Comparison of ENCODE assay signal across 9 cellular contexts in the genomic region with DNA sequence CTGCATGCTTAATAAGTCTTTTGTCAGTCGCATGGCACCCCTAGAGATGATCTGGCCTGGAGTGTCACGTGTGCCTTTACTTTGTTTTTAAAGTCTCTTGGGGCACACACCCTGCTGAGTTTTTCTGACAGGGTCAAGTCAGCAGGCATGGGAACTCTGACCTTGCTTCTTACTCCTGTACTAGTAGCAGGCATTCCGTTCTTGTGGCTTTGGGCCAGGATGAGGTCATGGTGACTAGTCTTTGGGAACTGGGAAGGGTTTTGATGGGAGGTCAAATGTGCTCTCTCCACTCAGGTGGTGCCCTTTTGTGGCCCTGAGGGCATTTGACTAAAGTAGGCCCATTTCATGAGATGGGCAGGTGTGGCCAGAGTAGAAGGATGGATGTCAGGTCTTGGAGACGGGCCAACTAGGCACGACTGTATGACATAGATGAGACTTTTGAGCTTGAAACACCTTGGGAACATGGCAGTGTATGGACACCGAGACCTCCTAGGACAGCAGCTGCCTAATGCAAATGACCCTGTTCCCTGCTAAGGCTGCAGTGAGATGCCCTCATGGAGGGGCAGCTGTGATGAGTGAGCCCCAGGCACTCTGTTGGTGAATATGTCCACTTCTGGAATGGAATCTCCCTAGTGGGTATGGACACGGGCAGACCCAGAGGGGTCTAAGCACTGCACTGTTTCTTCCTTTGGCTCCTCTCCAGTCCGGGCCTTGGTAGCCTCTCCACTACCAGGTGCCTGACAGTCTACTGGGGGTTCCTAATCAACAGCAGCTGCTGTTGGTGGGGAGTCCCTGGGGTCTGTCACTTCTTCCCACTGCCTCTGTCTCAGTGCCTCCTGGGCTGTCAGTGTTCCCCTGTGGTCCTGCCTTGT. TPM values are rescaled to one million over a fixed set of nuclear protein-coding genes. Genes with fewer than 3 reads are reported as not detected.
DNase-seq lines count a peak whose midpoint lies in the region; ATAC-seq, FAIRE-seq and TF ChIP-seq lines count a peak whose summit lies in the region.
"Had no signal": no experiment of that assay in that cellular context is flagged by ENCODE, and none has a peak within 500 bp of the region (broad histone marks: within the 10 kb centered on the region; RNA-seq: fewer than 3 reads in every experiment).

No MANE protein-coding gene starts in this region.

- ATAC-seq in GM19455 (IDR thresholded peaks at IDR 0.05; ENCODE audit: unreplicated experiment) (no peak), HG02852 (IDR thresholded peaks at IDR 0.05; ENCODE audit: unreplicated experiment) (no peak)

- peaks cover 53% of the 10 kb centered on the region for H3K36me3 Mint-ChIP-seq in activated naive CD4-positive, alpha-beta T cell treated with anti-CD3 and anti-CD28 coated beads for 36 hours (ENCODE audit: low read depth)

- no peak overlapping the region for H3K4me3 Mint-ChIP-seq in activated naive CD4-positive, alpha-beta T cell treated with anti-CD3 and anti-CD28 coated beads for 36 hours
- H3K4me3 Mint-ChIP-seq: brain had no signal

- no peak overlapping the region for H3K27ac Mint-ChIP-seq in activated naive CD4-positive, alpha-beta T cell treated with anti-CD3 and anti-CD28 coated beads for 36 hours

- TF ChIP-seq CTCF in LNCaP clone FGC (IDR thresholded peaks at IDR 0.05; ENCODE audit: control insufficient read depth, extremely low read depth, insufficient read depth), result no peak
- TF ChIP-seq CTCF in bronchial epithelial cell (IDR thresholded peaks at IDR 0.05; ENCODE audit: insufficient read depth, low read length, severe bottlenecking), result peak; percentile 62

- H3K27me3 Mint-ChIP-seq in activated naive CD4-positive, alpha-beta T cell treated with anti-CD3 and anti-CD28 coated beads for 36 hours (ENCODE audit: low read depth), result no peaks in the 10 kb centered on the region

- H3K4me1 Mint-ChIP-seq in activated naive CD4-positive, alpha-beta T cell treated with anti-CD3 and anti-CD28 coated beads for 36 hours (ENCODE audit: low read depth), result peaks cover 2% of the 10 kb centered on the region

- no peak for FAIRE-seq in bronchial epithelial cell (lab: Jason Lieb, UNC)

- CTCF ChIA-PET in activated naive CD4-positive, alpha-beta T cell treated with anti-CD3 and anti-CD28 coated beads for 36 hours (lab: Charles Lee), result no interaction called here

- no peaks in the 10 kb centered on the region for H3K27me3 ChIP-seq in bronchial epithelial cell (ENCODE audit: control insufficient read depth, insufficient read depth, low read length)

- H3K4me3 ChIP-seq in LNCaP clone FGC (ENCODE audit: low read depth, low read length) (no peak overlapping the region), bronchial epithelial cell (ENCODE audit: low read depth, low read length) (no peak overlapping the region)

- H3K9me3 Mint-ChIP-seq in activated naive CD4-positive, alpha-beta T cell treated with anti-CD3 and anti-CD28 coated beads for 36 hours, result no peaks in the 10 kb centered on the region
- H3K9me3 Mint-ChIP-seq: brain had no signal

- H3K36me3 ChIP-seq in bronchial epithelial cell (ENCODE audit: control insufficient read depth, insufficient read depth, low read length), result peaks cover 7% of the 10 kb centered on the region

- DNase-seq in COLO829 (ENCODE audit: low spot score) (peak; percentile 47), LNCaP clone FGC (ENCODE audit: low read depth) (peak; percentile 26), bronchial epithelial cell (ENCODE audit: low read depth) (peak; percentile 94), medulla oblongata (ENCODE audit: extremely low spot score) (peak; percentile 64)
- no peak for DNase-seq in activated naive CD4-positive, alpha-beta T cell treated with anti-CD3 and anti-CD28 coated beads for 36 hours
- DNase-seq in activated CD4-positive, alpha-beta T cell treated with anti-CD3 and anti-CD28 coated beads, Interleukin-2, amount 50 U/mL, for 1 hour, result no peak

- intact Hi-C loops in activated naive CD4-positive, alpha-beta T cell treated with anti-CD3 and anti-CD28 coated beads for 36 hours (cut with micrococcal nuclease), result no loop called here

RNA-seq across cellular contexts. Expression of a gene that starts 16.4 kb away (rescaled TPM):
- total RNA-seq in bronchial epithelial cell, result 81.7 and 111 TPM in 2 replicates
- total RNA-seq in activated naive CD4-positive, alpha-beta T cell treated with anti-CD3 and anti-CD28 coated beads for 36 hours, result 10 to 100 TPM; 55.0 to 56.8 TPM

Comparison
In these comparisons a context has a peak if more than half of its experiments do, and no peak if none do; other contexts are left out.
1. DNase-seq: peak in COLO829 (single experiment), LNCaP clone FGC (single experiment), bronchial epithelial cell (single experiment) and medulla oblongata (single experiment); none in activated naive CD4-positive, alpha-beta T cell treated with anti-CD3 and anti-CD28 coated beads for 36 hours (single experiment) and activated CD4-positive, alpha-beta T cell treated with anti-CD3 and anti-CD28 coated beads, Interleukin-2, amount 50 U/mL, for 1 hour (single experiment).